ENCODE assay signal across 8 cellular contexts in genomic region chr2:55771612-55772011, GRCh38.
DNase-seq lines count a peak whose midpoint lies in the region; ATAC-seq, FAIRE-seq and TF ChIP-seq lines count a peak whose summit lies in the region.

No MANE protein-coding gene starts in this region.

- H3K9me3 ChIP-seq in esophagus squamous epithelium (no peaks in the 10 kb centered on the region), small intestine (ENCODE audit: control insufficient read depth, low read depth) (no peaks in the 10 kb centered on the region)

- H3K27ac ChIP-seq in esophagus squamous epithelium, result no peak overlapping the region
- H3K27ac ChIP-seq in small intestine (ENCODE audit: low read depth in 1 of 2, low read length in 1 of 2), result no peak overlapping the region

- no peaks in the 10 kb centered on the region for H3K36me3 ChIP-seq in esophagus squamous epithelium
- H3K36me3 ChIP-seq in small intestine (ENCODE audit: control insufficient read depth in 2 of 2, insufficient read depth in 2 of 2, low read length in 2 of 2), result no peaks in the 10 kb centered on the region

- DNase-seq in NCI-H2171 treated with DMSO at 0.1 percent for 48 hours (lab: John Stamatoyannopoulos, UW) (peak; percentile 40), NCI-H2171 (lab: John Stamatoyannopoulos, UW) (no peak), NCI-H748 treated with DMSO at 0.1 percent for 48 hours (lab: John Stamatoyannopoulos, UW) (peak; percentile 15), esophagus squamous epithelium (lab: John Stamatoyannopoulos, UW) (no peak), small intestine (peak; percentile 4), T-helper 1 cell (no peak)
- DNase-seq in activated CD4-positive, CD25-positive, alpha-beta regulatory T cell (lab: John Stamatoyannopoulos, UW), result no peak

- peaks cover 0 to 13% (median 6%) of the 10 kb centered on the region in 3 donors for H3K4me1 ChIP-seq in esophagus squamous epithelium
- no peaks in the 10 kb centered on the region for H3K4me1 ChIP-seq in small intestine (ENCODE audit: control insufficient read depth in 2 of 2, insufficient read depth in 1 of 2, low read depth in 1 of 2, low read length in 1 of 2)

- intact Hi-C loops in esophagus squamous epithelium (cut with DNase I), result no loop called here

- peak; percentile 81 for FAIRE-seq in small intestine (lab: Jason Lieb, UNC)

- no peak overlapping the region for H3K4me3 ChIP-seq in esophagus squamous epithelium
- H3K4me3 ChIP-seq in small intestine (ENCODE audit: low read depth in 1 of 2, low read length in 2 of 2), result no peak overlapping the region

- peak in 5 of 6 experiments; percentile 51 to 77 (median 63) for TF ChIP-seq CTCF in esophagus squamous epithelium (IDR thresholded peaks at IDR 0.05)

- WGBS in esophagus squamous epithelium, 2 donors, result 7 to 12% methylated on average over 2 of the region's 2 CpGs
- WGBS in small intestine, 3 donors, result 9 to 21% (median 13%) methylated on average over 2 of the region's 2 CpGs

- TF ChIP-seq POLR2A in esophagus squamous epithelium (IDR thresholded peaks at IDR 0.05), result no peak

- no peak for ATAC-seq in GM19351 (IDR thresholded peaks at IDR 0.05; ENCODE audit: unreplicated experiment)

- H3K27me3 ChIP-seq in esophagus squamous epithelium, result peaks cover 0 to 3% (median 0%) of the 10 kb centered on the region in 4 donors
- no peaks in the 10 kb centered on the region for H3K27me3 ChIP-seq in small intestine (ENCODE audit: control insufficient read depth in 2 of 2, insufficient read depth in 2 of 2, low read length in 2 of 2)

Comparison
In these comparisons a context has a peak if more than half of its experiments do, and no peak if none do; other contexts are left out.
1. DNase-seq: peak in NCI-H2171 treated with DMSO at 0.1 percent for 48 hours (single experiment), NCI-H748 treated with DMSO at 0.1 percent for 48 hours (single experiment) and small intestine (single experiment); none in NCI-H2171 (single experiment), esophagus squamous epithelium (single experiment), T-helper 1 cell (0 of 5) and activated CD4-positive, CD25-positive, alpha-beta regulatory T cell (0 of 4).